9 cellular contexts compared by ENCODE assay signal in the genomic region with DNA sequence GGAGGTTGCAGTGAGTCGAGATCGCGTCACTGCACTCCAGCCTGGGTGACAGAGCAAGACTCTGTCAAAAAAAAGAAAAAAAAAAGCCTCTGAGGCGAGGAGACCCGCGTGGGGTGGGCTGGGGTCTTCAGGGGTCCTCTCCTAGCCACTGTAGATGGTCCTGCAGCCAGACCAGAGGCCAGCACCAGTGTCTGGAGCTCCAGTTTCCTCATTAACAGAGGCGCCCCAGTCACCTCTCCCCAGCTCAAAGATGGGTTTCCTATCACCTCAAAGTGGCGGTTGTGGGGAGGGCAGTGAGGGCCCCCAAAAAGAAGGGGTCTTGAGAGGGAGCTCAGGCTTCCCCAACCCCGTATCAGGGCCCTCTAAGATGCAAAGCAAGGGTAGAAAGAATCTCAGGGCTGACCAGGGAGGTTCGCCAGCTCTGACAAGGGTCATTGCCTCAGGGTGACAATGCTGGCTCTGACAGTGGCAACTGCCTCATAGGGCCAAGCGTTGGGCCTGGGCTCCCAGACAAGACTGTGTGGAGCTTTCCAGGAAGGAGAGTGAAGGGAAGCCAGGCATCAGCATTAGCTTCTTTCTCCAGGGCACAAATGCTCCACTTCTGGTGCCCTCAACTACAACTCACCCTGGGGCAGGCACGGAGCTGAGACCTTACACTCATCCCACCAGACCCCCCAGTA. TPM values are rescaled to one million over a fixed set of nuclear protein-coding genes. Genes with fewer than 3 reads are reported as not detected.
DNase-seq lines count a peak whose midpoint lies in the region; ATAC-seq, FAIRE-seq and TF ChIP-seq lines count a peak whose summit lies in the region.
"Had no signal": no experiment of that assay in that cellular context is flagged by ENCODE, and none has a peak within 500 bp of the region (broad histone marks: within the 10 kb centered on the region; RNA-seq: fewer than 3 reads in every experiment).

No MANE protein-coding gene starts in this region.

- H3K79me2 ChIP-seq in keratinocyte (ENCODE audit: control insufficient read depth, insufficient read depth, low read length), result peaks cover 69% of the 10 kb centered on the region

- no peak overlapping the region for H2AFZ ChIP-seq in keratinocyte (ENCODE audit: control insufficient read depth, low read length)

- no peaks in the 10 kb centered on the region for H3K9me3 ChIP-seq in keratinocyte (ENCODE audit: control insufficient read depth, low read depth, low read length)

- TF ChIP-seq CTCF in keratinocyte (optimal IDR thresholded peaks at IDR 0.05 in 1 of 3, IDR thresholded peaks at IDR 0.05 in 1 of 3, conservative IDR thresholded peaks at IDR 0.05 in 1 of 3; ENCODE audit: extremely low read depth in 1 of 3, insufficient read depth in 2 of 3, low read length in 3 of 3), result no peak

- H3K9me3 Mint-ChIP-seq in activated CD4-positive, alpha-beta T cell treated with anti-CD3 and anti-CD28 coated beads, Interleukin-2, amount 10 ng/mL, durations not matched to agents 7 days and 5 days, result no peaks in the 10 kb centered on the region
- H3K9me3 Mint-ChIP-seq in activated naive CD8-positive, alpha-beta T cell (ENCODE audit: low read depth), result no peaks in the 10 kb centered on the region
- H3K9me3 Mint-ChIP-seq in stimulated activated naive B cell treated with anti-CD40 and anti-IgM and Interleukin-4, amounts not matched to agents 10 μg/mL and 1 μg/mL and 100 μg/mL, for 72 hours, result no peaks in the 10 kb centered on the region

- CTCF ChIA-PET in activated CD4-positive, alpha-beta T cell treated with anti-CD3 and anti-CD28 coated beads, Interleukin-2, amount 10 ng/mL, durations not matched to agents 7 days and 5 days (lab: Charles Lee), result interaction anchor here (0.8 to 11.0 kb wide), 12 partner anchors 9 to 131 kb away, joined by 3 to 103 read pairs (median 4); a partner anchor contains a TSS

- peak overlapping the region; percentile 86 for H3K4me3 Mint-ChIP-seq in activated CD4-positive, alpha-beta T cell treated with anti-CD3 and anti-CD28 coated beads, Interleukin-2, amount 10 ng/mL, durations not matched to agents 7 days and 5 days
- H3K4me3 Mint-ChIP-seq in activated naive CD8-positive, alpha-beta T cell, result peak overlapping the region; percentile 85
- peak overlapping the region; percentile 83 to 85 for H3K4me3 Mint-ChIP-seq in stimulated activated naive B cell treated with anti-CD40 and anti-IgM and Interleukin-4, amounts not matched to agents 10 μg/mL and 1 μg/mL and 100 μg/mL, for 72 hours

- POLR2A ChIA-PET in activated CD4-positive, alpha-beta T cell treated with anti-CD3 and anti-CD28 coated beads, Interleukin-2, amount 10 ng/mL, durations not matched to agents 7 days and 5 days (lab: Charles Lee), result interaction anchor here (0.6 to 3.5 kb wide), 3 partner anchors 9 to 45 kb away, joined by 3 to 44 read pairs (median 3); a partner anchor contains a TSS

- DNase-seq in activated CD4-positive, alpha-beta T cell treated with anti-CD3 and anti-CD28 coated beads, Interleukin-2, amount 10 ng/mL, durations not matched to agents 7 days and 5 days, result no peak
- no peak for DNase-seq in activated CD4-positive, alpha-beta T cell treated with anti-CD3 and anti-CD28 coated beads, Interleukin-2, amount 50 U/mL, for 1 hour
- DNase-seq in keratinocyte (ENCODE audit: low read depth, low spot score), result no peak
- DNase-seq in stimulated activated naive B cell treated with anti-CD40 and anti-IgM and Interleukin-4, amounts not matched to agents 10 μg/mL and 1 μg/mL and 100 μg/mL, for 72 hours, result no peak
- DNase-seq in GDM1 (lab: John Stamatoyannopoulos, UW), result no peak
- DNase-seq in stimulated activated naive CD4-positive, alpha-beta T cell treated with Interleukin-2 at 50 U/mL for 16 hours (lab: John Stamatoyannopoulos, UW), result no peak
- no peak for DNase-seq in SW 1271 (lab: John Stamatoyannopoulos, UW)
- DNase-seq: dermis blood vessel endothelial cell had no signal

- H3K36me3 Mint-ChIP-seq in activated CD4-positive, alpha-beta T cell treated with anti-CD3 and anti-CD28 coated beads, Interleukin-2, amount 10 ng/mL, durations not matched to agents 7 days and 5 days (ENCODE audit: low read depth), result peaks cover 88% of the 10 kb centered on the region
- peaks cover 3% of the 10 kb centered on the region for H3K36me3 Mint-ChIP-seq in activated naive CD8-positive, alpha-beta T cell
- peaks cover 42 to 58% of the 10 kb centered on the region in 2 donors for H3K36me3 Mint-ChIP-seq in stimulated activated naive B cell treated with anti-CD40 and anti-IgM and Interleukin-4, amounts not matched to agents 10 μg/mL and 1 μg/mL and 100 μg/mL, for 72 hours

- H3K27ac ChIP-seq in keratinocyte (ENCODE audit: control insufficient read depth, insufficient read depth, low read length), result peak overlapping the region; percentile 19

- no peaks in the 10 kb centered on the region for H3K27me3 ChIP-seq in keratinocyte (ENCODE audit: control insufficient read depth, extremely low read depth, insufficient read depth, low read length)

- no peak overlapping the region for H3K4me3 ChIP-seq in keratinocyte (ENCODE audit: control insufficient read depth in 2 of 3, extremely low read depth in 1 of 3, insufficient read depth in 2 of 3, low read depth in 1 of 3, low read length in 3 of 3)

- peaks cover 6% of the 10 kb centered on the region for H3K9me1 ChIP-seq in keratinocyte (ENCODE audit: control insufficient read depth, extremely low read depth, insufficient read depth, low read length)

- no peak for ATAC-seq in stimulated activated naive B cell treated with anti-CD40 and anti-IgM and Interleukin-4, amounts not matched to agents 10 μg/mL and 1 μg/mL and 100 μg/mL, for 72 hours (replicated peaks)

- peaks cover 38% of the 10 kb centered on the region for H3K4me1 ChIP-seq in keratinocyte (ENCODE audit: control insufficient read depth, extremely low read depth, insufficient read depth, low read length)

- H3K9ac ChIP-seq in keratinocyte (ENCODE audit: control insufficient read depth, extremely low read depth, insufficient read depth, low read length), result peak overlapping the region; percentile 16

- no peaks in the 10 kb centered on the region for H3K27me3 Mint-ChIP-seq in activated CD4-positive, alpha-beta T cell treated with anti-CD3 and anti-CD28 coated beads, Interleukin-2, amount 10 ng/mL, durations not matched to agents 7 days and 5 days
- no peaks in the 10 kb centered on the region for H3K27me3 Mint-ChIP-seq in activated naive CD8-positive, alpha-beta T cell
- no peaks in the 10 kb centered on the region for H3K27me3 Mint-ChIP-seq in stimulated activated naive B cell treated with anti-CD40 and anti-IgM and Interleukin-4, amounts not matched to agents 10 μg/mL and 1 μg/mL and 100 μg/mL, for 72 hours

- H3K36me3 ChIP-seq in keratinocyte (ENCODE audit: control insufficient read depth in 2 of 2, extremely low read depth in 1 of 2, insufficient read depth in 2 of 2, low read length in 2 of 2), result peaks cover 0 to 9% of the 10 kb centered on the region in 2 experiments

- H4K20me1 ChIP-seq in keratinocyte (ENCODE audit: control insufficient read depth, extremely low read depth, insufficient read depth, low read length), result peaks cover 28% of the 10 kb centered on the region

- H3K4me1 Mint-ChIP-seq in activated CD4-positive, alpha-beta T cell treated with anti-CD3 and anti-CD28 coated beads, Interleukin-2, amount 10 ng/mL, durations not matched to agents 7 days and 5 days, result peaks cover 86% of the 10 kb centered on the region
- peaks cover 87% of the 10 kb centered on the region for H3K4me1 Mint-ChIP-seq in activated naive CD8-positive, alpha-beta T cell (ENCODE audit: low read depth)
- H3K4me1 Mint-ChIP-seq in stimulated activated naive B cell treated with anti-CD40 and anti-IgM and Interleukin-4, amounts not matched to agents 10 μg/mL and 1 μg/mL and 100 μg/mL, for 72 hours, result peaks cover 65 to 99% of the 10 kb centered on the region in 2 donors

- H3K4me2 ChIP-seq in keratinocyte (ENCODE audit: control insufficient read depth, extremely low read depth, insufficient read depth, low read depth, low read length), result peak overlapping the region; percentile 34

- dilution Hi-C loops in keratinocyte (cut with MboI; ENCODE audit: extremely low pct_ligation_motif_present, low sequenced_read_pairs), result no loop called here

- FAIRE-seq in keratinocyte (lab: Jason Lieb, UNC), result peak; percentile 29

- peak overlapping the region; percentile 95 for H3K27ac Mint-ChIP-seq in activated CD4-positive, alpha-beta T cell treated with anti-CD3 and anti-CD28 coated beads, Interleukin-2, amount 10 ng/mL, durations not matched to agents 7 days and 5 days
- peak overlapping the region; percentile 98 for H3K27ac Mint-ChIP-seq in activated naive CD8-positive, alpha-beta T cell
- H3K27ac Mint-ChIP-seq in stimulated activated naive B cell treated with anti-CD40 and anti-IgM and Interleukin-4, amounts not matched to agents 10 μg/mL and 1 μg/mL and 100 μg/mL, for 72 hours, result peak overlapping the region; percentile 88

RNA-seq across cellular contexts. Expression of a gene that starts 15.0 kb away (rescaled TPM):
- 100 to 1,000 TPM; 299 to 312 TPM for total RNA-seq in activated CD4-positive, alpha-beta T cell treated with anti-CD3 and anti-CD28 coated beads, Interleukin-2, amount 10 ng/mL, durations not matched to agents 7 days and 5 days
- 13.3 to 22.7 TPM (median 19.8 TPM) in 3 replicates for polyA plus RNA-seq in keratinocyte
- 15.0 TPM for polyA plus RNA-seq in keratinocyte (2011; ENCODE audit: low read depth)
- 13.2 and 18.0 TPM in 2 replicates for polyA plus RNA-seq in keratinocyte (2011; cell fraction: cytosol; rRNA removed)
- 54.7 and 65.4 TPM in 2 replicates for polyA plus RNA-seq in keratinocyte (2011; cell fraction: nucleus; rRNA removed)
- polyA plus RNA-seq in keratinocyte (2012; ENCODE audit: low replicate concordance), result 15.3 and 32.5 TPM in 2 replicates
- polyA minus RNA-seq in keratinocyte, result 28.7 to 110 TPM (median 46.6 TPM) in 3 replicates
- polyA minus RNA-seq in keratinocyte (2011; cell fraction: cytosol; rRNA and poly(A)+ RNA removed), result 36.4 TPM
- polyA minus RNA-seq in keratinocyte (2011; cell fraction: nucleus; rRNA and poly(A)+ RNA removed), result 47.3 and 72.0 TPM in 2 replicates

RNA-seq across cellular contexts. Expression of a gene that starts 20.9 kb away (rescaled TPM):
- not detected for total RNA-seq in activated CD4-positive, alpha-beta T cell treated with anti-CD3 and anti-CD28 coated beads, Interleukin-2, amount 10 ng/mL, durations not matched to agents 7 days and 5 days
- polyA plus RNA-seq in keratinocyte, result not detected in 3 replicates
- polyA plus RNA-seq in keratinocyte (2011; ENCODE audit: low read depth), result not detected
- not detected in 2 replicates for polyA plus RNA-seq in keratinocyte (2011; cell fraction: cytosol; rRNA removed)
- not detected in 2 replicates for polyA plus RNA-seq in keratinocyte (2011; cell fraction: nucleus; rRNA removed)
- polyA plus RNA-seq in keratinocyte (2012; ENCODE audit: low replicate concordance), result not detected in 2 replicates
- polyA minus RNA-seq in keratinocyte, result not detected in 3 replicates
- polyA minus RNA-seq in keratinocyte (2011; cell fraction: cytosol; rRNA and poly(A)+ RNA removed), result not detected
- not detected in 2 replicates for polyA minus RNA-seq in keratinocyte (2011; cell fraction: nucleus; rRNA and poly(A)+ RNA removed)
- total RNA-seq: dermis blood vessel endothelial cell had no signal
